In genomic region chr12:56644654-56645053, GRCh38 we compare ENCODE assay signal across 8 cellular contexts. TPM values are rescaled to one million over a fixed set of nuclear protein-coding genes. Genes with fewer than 3 reads are reported as not detected.
DNase-seq lines count a peak whose midpoint lies in the region; ATAC-seq, FAIRE-seq and TF ChIP-seq lines count a peak whose summit lies in the region.

No MANE protein-coding gene starts in this region.

- BruUV-seq in K562 (replicated peaks; lab: Mats Ljungman, UMichigan): no TSS peak

- POLR2A ChIA-PET in K562 (lab: Yijun Ruan, JAX): interaction anchor here (0.8 to 2.6 kb wide), 8 partner anchors 9 to 80 kb away, joined by 3 to 42 read pairs (median 8); partner anchors contain the start of gene PTGES3

- ATAC-seq in left cardiac atrium: no peak
- ATAC-seq in K562: no peak
- ATAC-seq in lower lobe of right lung: no peak
- no peak for ATAC-seq in left colon

- in situ Hi-C loops in K562 (cut with MboI): loop anchor here (10.0 kb wide), 1 partner anchor 80 kb away; the partner anchor contains the start of gene NACA

- peaks cover 55% of the 10 kb centered on the region for H3K79me2 ChIP-seq in K562 (ENCODE audit: control insufficient read depth, insufficient read depth, low read length)

- H3K4me2 ChIP-seq in K562 (ENCODE audit: insufficient read depth, low read length): peak overlapping the region; percentile 98

- no peak for TF ChIP-seq EP300 in K562 (IDR thresholded peaks at IDR 0.05; ENCODE audit: low read length)

- whole genome bisulfite sequencing in K562 (ENCODE audit: insufficient coverage, low coverage, missing lambda C conversion rate): 4% methylated on average over 4 of the region's 4 CpGs
- WGBS in urinary bladder: 51% methylated on average over 4 of the region's 4 CpGs

- H3K36me3 ChIP-seq in cardiac muscle cell: peaks cover 48% of the 10 kb centered on the region
- peaks cover 55% of the 10 kb centered on the region for H3K36me3 ChIP-seq in K562 (ENCODE audit: control insufficient read depth, insufficient read depth, low read length)
- H3K36me3 ChIP-seq in lower lobe of right lung: peaks cover 49% of the 10 kb centered on the region
- peaks cover 7% of the 10 kb centered on the region for H3K36me3 ChIP-seq in urinary bladder (ENCODE audit: insufficient read depth)

- FAIRE-seq in K562 (lab: Jason Lieb, UNC): no peak

- CTCF ChIA-PET in K562 (lab: Yijun Ruan, JAX; ENCODE audit: low intra/inter-chr PET ratio): no interaction called here

- H4K20me1 ChIP-seq in K562 (replicated peaks; ENCODE audit: control insufficient read depth, insufficient read depth, low read length): peaks cover 23% of the 10 kb centered on the region

- no peak for TF ChIP-seq RAD21 in K562 (CRISPR knock-in tag; conservative IDR thresholded peaks at IDR 0.05 in 1 of 2, IDR thresholded peaks at IDR 0.05 in 1 of 2)

- H3K4me1 ChIP-seq in cardiac muscle cell (ENCODE audit: low read depth): peaks cover 17% of the 10 kb centered on the region
- H3K4me1 ChIP-seq in K562 (replicated peaks in 1 of 2; ENCODE audit: control insufficient read depth in 2 of 2, insufficient read depth in 2 of 2, low read length in 2 of 2): peaks cover 4 to 19% of the 10 kb centered on the region in 2 experiments
- H3K4me1 ChIP-seq in lower lobe of right lung: peaks cover 26% of the 10 kb centered on the region
- H3K4me1 ChIP-seq in urinary bladder (ENCODE audit: insufficient read depth): no peaks in the 10 kb centered on the region

- H3K9me1 ChIP-seq in K562 (ENCODE audit: control insufficient read depth, insufficient read depth, low read length): no peaks in the 10 kb centered on the region

- H2AFZ ChIP-seq in K562 (ENCODE audit: low read depth, low read length): no peak overlapping the region

- peak overlapping the region; percentile 90 for H3K4me3 ChIP-seq in cardiac muscle cell
- peak overlapping the region; percentile 81 for H3K4me3 ChIP-seq in K562
- peak overlapping the region; percentile 83 for H3K4me3 ChIP-seq in lower lobe of right lung
- H3K4me3 ChIP-seq in urinary bladder (ENCODE audit: low read depth, low read length): peak overlapping the region; percentile 93

- no peak for TF ChIP-seq POLR2A in K562 (conservative IDR thresholded peaks at IDR 0.05)

- H3K9me3 ChIP-seq in cardiac muscle cell (ENCODE audit: low read depth) (no peaks in the 10 kb centered on the region), K562 (replicated peaks; ENCODE audit: control insufficient read depth, insufficient read depth, low read depth, low read length) (no peaks in the 10 kb centered on the region), lower lobe of right lung (no peaks in the 10 kb centered on the region)

- H3K27ac ChIP-seq in cardiac muscle cell: no peak overlapping the region
- peak overlapping the region; percentile 96 for H3K27ac ChIP-seq in K562 (ENCODE audit: extremely low read depth, low read depth, low read length)
- H3K27ac ChIP-seq in lower lobe of right lung: peak overlapping the region; percentile 92
- H3K27ac ChIP-seq in urinary bladder (ENCODE audit: low read depth): no peak overlapping the region

- H3K27me3 ChIP-seq in cardiac muscle cell (no peaks in the 10 kb centered on the region), K562 (ENCODE audit: control insufficient read depth in 2 of 2, insufficient read depth in 2 of 2, low read length in 2 of 2) (no peaks in the 10 kb centered on the region), lower lobe of right lung (ENCODE audit: low read depth) (no peaks in the 10 kb centered on the region)

- peak in 1 of 2 donors; percentile 11 for DNase-seq in cardiac muscle cell (ENCODE audit: low read depth in 1 of 2, low spot score in 1 of 2)
- DNase-seq in left cardiac atrium: no peak
- no peak for DNase-seq in K562 (ENCODE audit: extremely low read depth in 1 of 4, low spot score in 3 of 4)
- no peak for DNase-seq in lower lobe of right lung
- no peak for DNase-seq in T-helper 9 cell
- DNase-seq in SIG-M5 treated with dmso at 0.1 percent for 504 hours (lab: John Stamatoyannopoulos, UW; ENCODE audit: unreplicated experiment): no peak
- DNase-seq in left colon: no peak

- peak overlapping the region; percentile 98 to 99 for H3K9ac ChIP-seq in K562 (ENCODE audit: insufficient read depth in 1 of 2, low read depth in 2 of 2, low read length in 2 of 2)

- intact Hi-C loops in left cardiac atrium (cut with DNase I): loop anchor here in 1 of 2 donors (10.0 kb wide), 1 partner anchor 80 kb away; the partner anchor contains the start of gene NACA
- intact Hi-C loops in K562 (cut with micrococcal nuclease): no loop called here
- intact Hi-C loops in lower lobe of right lung (cut with DNase I): no loop called here
- intact Hi-C loops in left colon (cut with DNase I, micrococcal nuclease): loop anchor here in 1 of 2 donors (10.0 kb wide), 1 partner anchor 80 kb away; the partner anchor contains the start of gene NACA

- TF ChIP-seq CTCF in cardiac muscle cell (IDR thresholded peaks at IDR 0.05; ENCODE audit: low read depth, low read length): no peak
- no peak for TF ChIP-seq CTCF in K562 (IDR thresholded peaks at IDR 0.05 in 2 of 3, conservative IDR thresholded peaks at IDR 0.05 in 1 of 3; ENCODE audit: insufficient read depth in 2 of 3, low read depth in 1 of 3, low read length in 3 of 3)
- TF ChIP-seq CTCF in lower lobe of right lung (IDR thresholded peaks at IDR 0.05): no peak

RNA-seq across cellular contexts. Expression of gene ATP5F1B, which starts 1.1 kb away (rescaled TPM):
- total RNA-seq in cardiac muscle cell (1,322 and 1,661 TPM in 2 replicates), left cardiac atrium (1,000 to 10,000 TPM; 1,539 to 1,844 TPM), K562 (2014; rRNA removed) (908 and 1,391 TPM in 2 replicates), K562 (2014; rRNA removed; fragmentation: Illumina TruSeq; extraction: Trizol) (1,412 and 1,463 TPM in 2 replicates), K562 (2015; rRNA removed; fragmentation: Illumina TruSeq; extraction: Trizol) (1,133 and 1,218 TPM in 2 replicates), K562 (2021) (1,519 and 1,587 TPM in 2 replicates), lower lobe of right lung (319 TPM), urinary bladder (175 TPM), left colon (1,000 to 10,000 TPM; 1,197 to 1,516 TPM)
- polyA plus RNA-seq in cardiac muscle cell (3,161 and 3,964 TPM in 2 replicates), K562 (2011; rRNA removed) (3,125 and 3,469 TPM in 2 replicates), K562 (2014; fragmentation: Illumina TruSeq; extraction: Trizol) (1,824 and 2,016 TPM in 2 replicates), K562 (2014; fragmentation: Nextera tagmentation; extraction: Ambion mirVana) (1,000 to 10,000 TPM; 1,043 to 1,482 TPM), K562 (2014; rRNA removed) (1,530 and 1,669 TPM in 2 replicates), urinary bladder (583 TPM)
- 915 and 971 TPM in 2 replicates for total RNA-seq in K562 (2011; cell fraction: chromatin; rRNA removed; ENCODE audit: low replicate concordance)
- 708 and 730 TPM in 2 replicates for total RNA-seq in K562 (2011; cell fraction: nucleolus; rRNA removed)
- total RNA-seq in K562 (2011; cell fraction: nucleoplasm; rRNA removed): 705 and 764 TPM in 2 replicates
- 3,019 and 3,082 TPM in 2 replicates for polyA plus RNA-seq in K562 (2011; cell fraction: cytosol; rRNA removed)
- 1,901 and 2,779 TPM in 2 replicates for polyA plus RNA-seq in K562 (2011; cell fraction: nucleus; rRNA removed)
- polyA plus RNA-seq in K562 (2012): 1,216 and 1,383 TPM in 2 replicates
- 2,231 and 2,600 TPM in 2 replicates for polyA minus RNA-seq in K562 (2011; rRNA and poly(A)+ RNA removed)
- polyA minus RNA-seq in K562 (2011; cell fraction: cytosol; rRNA and poly(A)+ RNA removed): 1,182 and 1,204 TPM in 2 replicates
- polyA minus RNA-seq in K562 (2011; cell fraction: nucleus; rRNA and poly(A)+ RNA removed): 185 and 410 TPM in 2 replicates

RNA-seq across cellular contexts. Expression of gene BAZ2A, which starts 14.5 kb away (rescaled TPM):
- 72.4 and 153 TPM in 2 replicates for total RNA-seq in cardiac muscle cell
- 65.0 and 104 TPM in 2 replicates for polyA plus RNA-seq in cardiac muscle cell
- 10 to 100 TPM; 38.3 to 54.1 TPM for total RNA-seq in left cardiac atrium
- total RNA-seq in K562 (2011; cell fraction: chromatin; rRNA removed; ENCODE audit: low replicate concordance): 610 and 900 TPM in 2 replicates
- total RNA-seq in K562 (2011; cell fraction: nucleolus; rRNA removed): 295 and 308 TPM in 2 replicates
- total RNA-seq in K562 (2011; cell fraction: nucleoplasm; rRNA removed): 357 and 370 TPM in 2 replicates
- 26.2 and 30.6 TPM in 2 replicates for total RNA-seq in K562 (2014; rRNA removed)
- total RNA-seq in K562 (2014; rRNA removed; fragmentation: Illumina TruSeq; extraction: Trizol): 18.4 and 22.5 TPM in 2 replicates
- 18.6 and 24.1 TPM in 2 replicates for total RNA-seq in K562 (2015; rRNA removed; fragmentation: Illumina TruSeq; extraction: Trizol)
- 72.1 and 86.4 TPM in 2 replicates for total RNA-seq in K562 (2021)
- polyA plus RNA-seq in K562 (2011; rRNA removed): 60.2 and 106 TPM in 2 replicates
- 71.3 and 75.4 TPM in 2 replicates for polyA plus RNA-seq in K562 (2011; cell fraction: cytosol; rRNA removed)
- 204 and 222 TPM in 2 replicates for polyA plus RNA-seq in K562 (2011; cell fraction: nucleus; rRNA removed)
- polyA plus RNA-seq in K562 (2012): 46.5 and 60.7 TPM in 2 replicates
- 74.3 and 82.1 TPM in 2 replicates for polyA plus RNA-seq in K562 (2014; fragmentation: Illumina TruSeq; extraction: Trizol)
- polyA plus RNA-seq in K562 (2014; fragmentation: Nextera tagmentation; extraction: Ambion mirVana): 10 to 100 TPM in 1 of 2 experiments, 1 to 10 TPM in 1; 4.5 to 22.2 TPM
- 40.9 and 52.4 TPM in 2 replicates for polyA plus RNA-seq in K562 (2014; rRNA removed)
- polyA minus RNA-seq in K562 (2011; rRNA and poly(A)+ RNA removed): 102 and 122 TPM in 2 replicates
- 57.1 and 59.6 TPM in 2 replicates for polyA minus RNA-seq in K562 (2011; cell fraction: cytosol; rRNA and poly(A)+ RNA removed)
- 64.6 and 113 TPM in 2 replicates for polyA minus RNA-seq in K562 (2011; cell fraction: nucleus; rRNA and poly(A)+ RNA removed)
- 112 TPM for total RNA-seq in lower lobe of right lung
- 27.4 TPM for total RNA-seq in urinary bladder
- polyA plus RNA-seq in urinary bladder: 30.9 TPM
- 100 to 1,000 TPM; 105 to 107 TPM for total RNA-seq in left colon

RNA-seq across cellular contexts. Expression of gene PTGES3, which starts 43.4 kb away (rescaled TPM):
- total RNA-seq in cardiac muscle cell (59.9 and 82.2 TPM in 2 replicates), left cardiac atrium (100 to 1,000 TPM; 126 to 138 TPM), K562 (2014; rRNA removed) (169 and 231 TPM in 2 replicates), K562 (2014; rRNA removed; fragmentation: Illumina TruSeq; extraction: Trizol) (280 and 322 TPM in 2 replicates), K562 (2015; rRNA removed; fragmentation: Illumina TruSeq; extraction: Trizol) (251 and 256 TPM in 2 replicates), K562 (2021) (441 and 454 TPM in 2 replicates), lower lobe of right lung (198 TPM), urinary bladder (118 TPM), left colon (100 to 1,000 TPM; 149 to 160 TPM)
- polyA plus RNA-seq in cardiac muscle cell (210 and 262 TPM in 2 replicates), K562 (2011; rRNA removed) (163 and 170 TPM in 2 replicates), K562 (2014; fragmentation: Illumina TruSeq; extraction: Trizol) (501 and 516 TPM in 2 replicates), K562 (2014; fragmentation: Nextera tagmentation; extraction: Ambion mirVana) (100 to 1,000 TPM; 163 to 185 TPM), K562 (2014; rRNA removed) (213 and 263 TPM in 2 replicates), urinary bladder (184 TPM)
- 48.9 and 100 TPM in 2 replicates for total RNA-seq in K562 (2011; cell fraction: chromatin; rRNA removed; ENCODE audit: low replicate concordance)
- 50.0 and 54.2 TPM in 2 replicates for total RNA-seq in K562 (2011; cell fraction: nucleolus; rRNA removed)
- total RNA-seq in K562 (2011; cell fraction: nucleoplasm; rRNA removed): 77.5 and 136 TPM in 2 replicates
- 35.7 and 66.1 TPM in 2 replicates for polyA plus RNA-seq in K562 (2011; cell fraction: cytosol; rRNA removed)
- polyA plus RNA-seq in K562 (2011; cell fraction: nucleus; rRNA removed): 35.8 and 51.1 TPM in 2 replicates
- polyA plus RNA-seq in K562 (2012): 358 and 436 TPM in 2 replicates
- 140 and 159 TPM in 2 replicates for polyA minus RNA-seq in K562 (2011; rRNA and poly(A)+ RNA removed)
- 139 and 142 TPM in 2 replicates for polyA minus RNA-seq in K562 (2011; cell fraction: cytosol; rRNA and poly(A)+ RNA removed)
- 24.8 and 39.2 TPM in 2 replicates for polyA minus RNA-seq in K562 (2011; cell fraction: nucleus; rRNA and poly(A)+ RNA removed)

Comparison
In these comparisons a context has a peak if more than half of its experiments do, and no peak if none do; other contexts are left out.
1. H3K27ac ChIP-seq: peak in K562 (single experiment) and lower lobe of right lung (single experiment); none in cardiac muscle cell (single experiment) and urinary bladder (single experiment).
2. Peak in every context shown above with its lines, with median percentiles within 50 percentile points of each other: H3K4me3 ChIP-seq.